In the genomic region with DNA sequence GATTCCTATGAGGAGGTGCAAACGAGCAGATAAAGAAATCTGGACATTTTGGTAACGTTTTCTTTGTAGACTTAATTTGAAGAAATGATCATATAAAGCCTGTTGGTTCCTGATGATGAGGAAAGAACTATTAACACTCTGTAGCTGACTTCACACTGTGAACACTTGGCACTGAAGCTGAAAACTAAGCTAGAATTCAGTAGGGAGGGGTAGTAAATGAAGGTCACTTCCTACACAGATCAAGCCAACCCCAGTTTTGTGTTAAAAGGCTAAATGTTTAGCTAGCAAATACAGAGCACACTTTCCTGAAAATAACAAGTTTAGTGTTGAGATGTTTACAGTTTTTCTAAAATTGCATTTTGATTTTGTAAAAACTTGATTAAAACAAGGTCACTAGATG, we compare ENCODE assay signal across 15 cellular contexts.
DNase-seq lines count a peak whose midpoint lies in the region; ATAC-seq and TF ChIP-seq lines count a peak whose summit lies in the region.
"Had no signal": no experiment of that assay in that cellular context is flagged by ENCODE, and none has a peak within 500 bp of the region (broad histone marks: within the 10 kb centered on the region; RNA-seq: fewer than 3 reads in every experiment).

No MANE protein-coding gene starts in this region.

- H3K4me1 ChIP-seq in SK-N-SH (ENCODE audit: control insufficient read depth in 1 of 2, insufficient read depth in 2 of 2, low read depth in 1 of 2, low read length in 1 of 2) (no peaks in the 10 kb centered on the region), OCI-LY3 (ENCODE audit: low read length) (peaks cover 74% of the 10 kb centered on the region)

- no peaks in the 10 kb centered on the region for H3K27me3 ChIP-seq in SK-N-SH (ENCODE audit: insufficient read depth)
- H3K27me3 ChIP-seq in OCI-LY3 (ENCODE audit: low read depth, low read length), result no peaks in the 10 kb centered on the region
- H3K27me3 ChIP-seq: BLaER1 had no signal

- H3K27ac Mint-ChIP-seq in natural killer cell, result no peak overlapping the region
- H3K27ac Mint-ChIP-seq: GM23338 had no signal

- POLR2A ChIA-PET in SK-N-SH (lab: Yijun Ruan, JAX), result no interaction called here

- H3K4me2 ChIP-seq in SK-N-SH (no peak overlapping the region), OCI-LY3 (ENCODE audit: low read length) (no peak overlapping the region)
- H3K4me2 ChIP-seq: BLaER1, GM23338 had no signal

- H3K9me3 ChIP-seq in SK-N-SH (no peaks in the 10 kb centered on the region), OCI-LY3 (ENCODE audit: insufficient read depth, low read length) (no peaks in the 10 kb centered on the region; the same call in 1 of the 2 replicates)
- H3K9me3 ChIP-seq: BLaER1, Caco-2 had no signal

- H3K79me2 ChIP-seq in SK-N-SH (ENCODE audit: insufficient read depth) (no peaks in the 10 kb centered on the region), OCI-LY3 (ENCODE audit: low read length) (no peaks in the 10 kb centered on the region)

- no peaks in the 10 kb centered on the region for H3K27me3 Mint-ChIP-seq in natural killer cell (ENCODE audit: low read depth in 2 of 2)

- H2AFZ ChIP-seq in SK-N-SH (ENCODE audit: low read depth) (peak overlapping the region; percentile 61), OCI-LY3 (ENCODE audit: low read depth, low read length) (0 out of 2 replicates have a peak overlapping the region, but pooled peaks have one; percentile 1)
- H2AFZ ChIP-seq: GM23338 had no signal

- H3K9me2 ChIP-seq in SK-N-SH, result no peaks in the 10 kb centered on the region

- H3K4me3 ChIP-seq in SK-N-SH (ENCODE audit: low read depth in 2 of 2, low read length in 1 of 2), result no peak overlapping the region
- H3K4me3 ChIP-seq in OCI-LY3 (ENCODE audit: low read length), result no peak overlapping the region
- H3K4me3 ChIP-seq: BLaER1, GM12878, GM23338 had no signal

- H3K36me3 ChIP-seq in SK-N-SH (replicated peaks in 1 of 2; ENCODE audit: control insufficient read depth in 1 of 2, insufficient read depth in 2 of 2, low read length in 1 of 2), result no peaks in the 10 kb centered on the region
- peaks cover 4% of the 10 kb centered on the region for H3K36me3 ChIP-seq in OCI-LY3 (replicated peaks; ENCODE audit: low read depth, low read length)
- H3K36me3 ChIP-seq: BLaER1 had no signal

- DNase-seq in SK-N-SH, result no peak
- peak; percentile 10 for DNase-seq in iPS-NIHi11 (ENCODE audit: low spot score)
- DNase-seq in DMS114 treated with DMSO at 0.1 percent for 48 hours (lab: John Stamatoyannopoulos, UW; ENCODE audit: unreplicated experiment), result no peak
- no peak for DNase-seq in natural killer cell
- DNase-seq: 8988T; AML-193; Caco-2; CD8-positive, alpha-beta memory T cell; H7 had no signal

- no peaks in the 10 kb centered on the region for H3F3A ChIP-seq in SK-N-SH (replicated peaks; ENCODE audit: insufficient read depth)

- H4K20me1 ChIP-seq in SK-N-SH (ENCODE audit: insufficient read depth) (no peaks in the 10 kb centered on the region), OCI-LY3 (ENCODE audit: insufficient read depth, low read length) (no peaks in the 10 kb centered on the region)
- H4K20me1 ChIP-seq: BLaER1 had no signal

- TF ChIP-seq EP300 in SK-N-SH (IDR thresholded peaks at IDR 0.05; ENCODE audit: borderline replicate concordance in 1 of 2, low read depth in 1 of 2, low read length in 1 of 2), result no peak

- no peaks in the 10 kb centered on the region for H3K36me3 Mint-ChIP-seq in natural killer cell
- H3K36me3 Mint-ChIP-seq: CD8-positive, alpha-beta memory T cell had no signal

- H3K4me1 Mint-ChIP-seq in natural killer cell, result peaks cover 11 to 13% of the 10 kb centered on the region in 2 donors

- no peak overlapping the region for H3K27ac ChIP-seq in SK-N-SH (ENCODE audit: low read depth in 2 of 2, low read length in 1 of 2)
- H3K27ac ChIP-seq in OCI-LY3 (ENCODE audit: low read length), result no peak overlapping the region
- H3K27ac ChIP-seq: BLaER1 had no signal

- TF ChIP-seq CTCF in SK-N-SH (IDR thresholded peaks at IDR 0.05) (no peak), OCI-LY3 (IDR thresholded peaks at IDR 0.05; ENCODE audit: low read depth, low read length) (no peak), natural killer cell (IDR thresholded peaks at IDR 0.05) (no peak)

- 51% methylated on average over 2 of the region's 2 CpGs for WGBS in SK-N-SH (ENCODE audit: low lambda C conversion rate)

- no peaks in the 10 kb centered on the region for H3K9me3 Mint-ChIP-seq in natural killer cell
- H3K9me3 Mint-ChIP-seq: CD8-positive, alpha-beta memory T cell; GM23338 had no signal

- no peak for TF ChIP-seq RAD21 in SK-N-SH (IDR thresholded peaks at IDR 0.05; ENCODE audit: low read length)

- CTCF ChIA-PET in SK-N-SH (lab: Yijun Ruan, JAX), result interaction anchor here (0.9 kb wide), 1 partner anchor 678 kb away, joined by 4 read pairs; no protein-coding TSS in a partner anchor

- intact Hi-C loops in natural killer cell (cut with micrococcal nuclease), result no loop called here

- no peak overlapping the region for H3K9ac ChIP-seq in SK-N-SH
- H3K9ac ChIP-seq in OCI-LY3 (ENCODE audit: low read length), result no peak overlapping the region
- H3K9ac ChIP-seq: BLaER1 had no signal

- ATAC-seq in SK-N-SH treated with all-trans-retinoic acid at 6 μM for 48 hours, result no peak
- ATAC-seq in esophagus mucosa, result no peak
- ATAC-seq in natural killer cell, result no peak
- ATAC-seq: GM12878, GM23338 had no signal

- H3K4me3 Mint-ChIP-seq in natural killer cell, result no peak overlapping the region
- H3K4me3 Mint-ChIP-seq: CD8-positive, alpha-beta memory T cell; GM23338 had no signal

TF ChIP-seq in SK-N-SH, 30 proteins besides CTCF, POLR2A, EP300 and RAD21 (continues in another document):
- TF ChIP-seq NRF1 (IDR thresholded peaks at IDR 0.05; ENCODE audit: low read depth, low read length) (no peak), MEF2A (IDR thresholded peaks at IDR 0.05; ENCODE audit: borderline replicate concordance, low read depth) (no peak), FOXM1 (IDR thresholded peaks at IDR 0.05; ENCODE audit: low read depth) (no peak), RCOR1 (IDR thresholded peaks at IDR 0.05; ENCODE audit: low read length) (no peak), FOSL2 (IDR thresholded peaks at IDR 0.05; ENCODE audit: borderline replicate concordance, low read depth) (no peak), TCF12 (IDR thresholded peaks at IDR 0.05) (no peak), TAF1 (IDR thresholded peaks at IDR 0.05; ENCODE audit: borderline replicate concordance, low read depth, low read length) (no peak), CHD2 (IDR thresholded peaks at IDR 0.05; ENCODE audit: low read length, partially characterized antibody) (no peak)

TF ChIP-seq in SK-N-SH treated with all-trans-retinoic acid at 6 μM for 48 hours, 23 proteins besides CTCF, POLR2A, EP300 and RAD21 (continues in another document):
- TF ChIP-seq, protein P1, sequence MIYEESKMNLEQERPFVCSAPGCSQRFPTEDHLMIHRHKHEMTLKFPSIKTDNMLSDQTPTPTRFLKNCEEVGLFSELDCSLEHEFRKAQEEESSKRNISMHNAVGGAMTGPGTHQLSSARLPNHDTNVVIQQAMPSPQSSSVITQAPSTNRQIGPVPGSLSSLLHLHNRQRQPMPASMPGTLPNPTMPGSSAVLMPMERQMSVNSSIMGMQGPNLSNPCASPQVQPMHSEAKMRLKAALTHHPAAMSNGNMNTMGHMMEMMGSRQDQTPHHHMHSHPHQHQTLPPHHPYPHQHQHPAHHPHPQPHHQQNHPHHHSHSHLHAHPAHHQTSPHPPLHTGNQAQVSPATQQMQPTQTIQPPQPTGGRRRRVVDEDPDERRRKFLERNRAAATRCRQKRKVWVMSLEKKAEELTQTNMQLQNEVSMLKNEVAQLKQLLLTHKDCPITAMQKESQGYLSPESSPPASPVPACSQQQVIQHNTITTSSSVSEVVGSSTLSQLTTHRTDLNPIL (CRISPR knock-in tag; IDR thresholded peaks at IDR 0.05; ENCODE audit: low read depth), result no peak
- TF ChIP-seq, protein P2, sequence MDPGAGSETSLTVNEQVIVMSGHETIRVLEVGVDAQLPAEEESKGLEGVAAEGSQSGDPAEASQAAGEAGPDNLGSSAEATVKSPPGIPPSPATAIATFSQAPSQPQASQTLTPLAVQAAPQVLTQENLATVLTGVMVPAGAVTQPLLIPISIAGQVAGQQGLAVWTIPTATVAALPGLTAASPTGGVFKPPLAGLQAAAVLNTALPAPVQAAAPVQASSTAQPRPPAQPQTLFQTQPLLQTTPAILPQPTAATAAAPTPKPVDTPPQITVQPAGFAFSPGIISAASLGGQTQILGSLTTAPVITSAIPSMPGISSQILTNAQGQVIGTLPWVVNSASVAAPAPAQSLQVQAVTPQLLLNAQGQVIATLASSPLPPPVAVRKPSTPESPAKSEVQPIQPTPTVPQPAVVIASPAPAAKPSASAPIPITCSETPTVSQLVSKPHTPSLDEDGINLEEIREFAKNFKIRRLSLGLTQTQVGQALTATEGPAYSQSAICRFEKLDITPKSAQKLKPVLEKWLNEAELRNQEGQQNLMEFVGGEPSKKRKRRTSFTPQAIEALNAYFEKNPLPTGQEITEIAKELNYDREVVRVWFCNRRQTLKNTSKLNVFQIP (CRISPR knock-in tag; IDR thresholded peaks at IDR 0.05; ENCODE audit: borderline replicate concordance, low read depth), result no peak
- no peak for TF ChIP-seq CSDC2 (CRISPR knock-in tag; IDR thresholded peaks at IDR 0.05)
- no peak for TF ChIP-seq SNAI2 (CRISPR knock-in tag; IDR thresholded peaks at IDR 0.05)
- TF ChIP-seq ZFP30 (CRISPR knock-in tag; IDR thresholded peaks at IDR 0.05), result no peak
- no peak for TF ChIP-seq TCF4 (CRISPR knock-in tag; IDR thresholded peaks at IDR 0.05; ENCODE audit: borderline replicate concordance)
- TF ChIP-seq ARNTL (CRISPR knock-in tag; IDR thresholded peaks at IDR 0.05; ENCODE audit: borderline replicate concordance, low read depth), result no peak
- TF ChIP-seq OSR1 (CRISPR knock-in tag; IDR thresholded peaks at IDR 0.05), result no peak
- no peak for TF ChIP-seq ZNF8 (CRISPR knock-in tag; IDR thresholded peaks at IDR 0.05)
- no peak for TF ChIP-seq ZC3H10 (CRISPR knock-in tag; IDR thresholded peaks at IDR 0.05)
